Comparison of ENCODE assay signal across 24 cellular contexts in the genomic region with DNA sequence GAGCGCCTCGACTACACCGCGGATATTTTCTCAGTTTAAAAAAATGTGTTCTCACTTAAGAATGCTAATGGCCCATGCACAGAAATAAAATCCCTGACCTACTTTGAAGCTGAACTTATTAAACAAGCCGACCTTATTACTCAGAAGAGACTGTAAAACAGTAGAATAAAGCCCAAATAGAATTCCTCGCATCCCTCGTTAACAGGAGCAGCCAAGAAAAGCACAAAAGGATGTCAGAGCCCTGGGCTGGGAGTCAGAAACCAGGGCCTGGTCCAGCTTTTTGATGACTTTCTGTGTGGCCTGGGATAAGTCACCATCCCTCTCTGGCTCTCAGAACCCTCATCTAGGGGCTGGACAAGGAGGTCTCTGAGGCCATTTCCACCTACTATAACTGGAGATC.
"Had no signal": no experiment of that assay in that cellular context is flagged by ENCODE, and none has a peak within 500 bp of the region (broad histone marks: within the 10 kb centered on the region; RNA-seq: fewer than 3 reads in every experiment).

No MANE protein-coding gene starts in this region.

- H3K36me3 ChIP-seq: MG63 had no signal

- H3K27ac ChIP-seq: RWPE1 had no signal

- H3K9me3 ChIP-seq: MG63 had no signal

- H3K4me3 ChIP-seq: MG63 had no signal

- ATAC-seq: HepG2, Panc1, PC-3, SK-N-SH treated with all-trans-retinoic acid at 6 μM for 48 hours had no signal

- DNase-seq: IMR-90; Karpas-422; KG1; MG63; NCI-H1092; NCI-H1105 treated with DMSO at 0.1 percent for 48 hours; NCI-H1417 treated with DMSO at 0.1 percent for 48 hours; NCI-H187; NCI-H2029; NCI-H2081 treated with DMSO at 0.1 percent for 48 hours; NCI-H2171; NCI-H226; NCI-H446; NCI-H510A; NCI-H524 treated with DMSO at 0.1 percent for 48 hours; NCI-H69; NCI-H774; NK-92 treated with Interleukin-12 subunit alpha and Interleukin-12 subunit beta, amount 100 ng/mL, for 24 hours; PC-3; SHP77 had no signal

- H3K27me3 ChIP-seq: MG63 had no signal
